9 cellular contexts compared by ENCODE assay signal in genomic region chr2:46873632-46874068, GRCh38. TPM values are rescaled to one million over a fixed set of nuclear protein-coding genes. Genes with fewer than 3 reads are reported as not detected.
DNase-seq lines count a peak whose midpoint lies in the region; ATAC-seq, FAIRE-seq and TF ChIP-seq lines count a peak whose summit lies in the region.
"Had no signal": no experiment of that assay in that cellular context is flagged by ENCODE, and none has a peak within 500 bp of the region (broad histone marks: within the 10 kb centered on the region; RNA-seq: fewer than 3 reads in every experiment).

No MANE protein-coding gene starts in this region.

- no peaks in the 10 kb centered on the region for H3K36me3 ChIP-seq in right atrium auricular region
- H3K36me3 ChIP-seq: cardiac muscle cell had no signal

- DNase-seq in AG09309 (ENCODE audit: low read depth), result peak; percentile 94
- DNase-seq in HTR-8/SVneo (ENCODE audit: insufficient read length, low spot score), result peak; percentile 94
- peak; percentile 20 for DNase-seq in activated naive CD4-positive, alpha-beta T cell treated with anti-CD3 and anti-CD28 coated beads, Interleukin-2, amount 50 U/mL, for 16 hours
- peak; percentile 89 for DNase-seq in right atrium auricular region (ENCODE audit: low spot score)
- DNase-seq in stimulated activated CD4-positive, alpha-beta T cell treated with anti-CD3 and anti-CD28 coated beads, Interleukin-12 subunit alpha, Interleukin-12 subunit beta, amount 100 ng/mL, for 4 hours, result peak; percentile 7
- DNase-seq in NCI-H2081 (lab: John Stamatoyannopoulos, UW), result no peak

- ATAC-seq in HG02610 (IDR thresholded peaks at IDR 0.05; ENCODE audit: unreplicated experiment) (no peak), HG02981 (IDR thresholded peaks at IDR 0.05; ENCODE audit: unreplicated experiment) (no peak)

- peaks cover 0 to 54% of the 10 kb centered on the region in 2 donors for H3K4me1 ChIP-seq in right atrium auricular region

- TF ChIP-seq CTCF in AG09309 (IDR thresholded peaks at IDR 0.05; ENCODE audit: control insufficient read depth, insufficient read depth, low read depth, low read length, missing control alignments) (no peak), right atrium auricular region (IDR thresholded peaks at IDR 0.05) (no peak)

- H3K4me3 ChIP-seq in AG09309 (ENCODE audit: control insufficient read depth, low read depth, low read length), result no peak overlapping the region
- H3K4me3 ChIP-seq in right atrium auricular region, result no peak overlapping the region
- H3K4me3 ChIP-seq: cardiac muscle cell had no signal

- no peaks in the 10 kb centered on the region for H3K9me3 ChIP-seq in right atrium auricular region

- peak; percentile 92 for FAIRE-seq in HTR-8/SVneo (lab: Jason Lieb, UNC)

- H3K27ac ChIP-seq in right atrium auricular region, result peak overlapping the region in 1 of 2 donors; percentile 38
- H3K27ac ChIP-seq: cardiac muscle cell had no signal

- no peaks in the 10 kb centered on the region for H3K27me3 ChIP-seq in right atrium auricular region
- H3K27me3 ChIP-seq: cardiac muscle cell had no signal

RNA-seq across cellular contexts. Expression of gene MCFD2, which starts 42.0 kb away (rescaled TPM):
- total RNA-seq in right atrium auricular region, result 10 to 100 TPM; 48.7 to 77.5 TPM

Comparison
In these comparisons a context has a peak if more than half of its experiments do, and no peak if none do; other contexts are left out.
1. DNase-seq: peak in AG09309 (single experiment), HTR-8/SVneo (single experiment), activated naive CD4-positive, alpha-beta T cell treated with anti-CD3 and anti-CD28 coated beads, Interleukin-2, amount 50 U/mL, for 16 hours (single experiment), right atrium auricular region (single experiment) and stimulated activated CD4-positive, alpha-beta T cell treated with anti-CD3 and anti-CD28 coated beads, Interleukin-12 subunit alpha, Interleukin-12 subunit beta, amount 100 ng/mL, for 4 hours (single experiment); none in NCI-H2081 (0 of 2).